ENCODE assay signal across 32 cellular contexts in the genomic region with DNA sequence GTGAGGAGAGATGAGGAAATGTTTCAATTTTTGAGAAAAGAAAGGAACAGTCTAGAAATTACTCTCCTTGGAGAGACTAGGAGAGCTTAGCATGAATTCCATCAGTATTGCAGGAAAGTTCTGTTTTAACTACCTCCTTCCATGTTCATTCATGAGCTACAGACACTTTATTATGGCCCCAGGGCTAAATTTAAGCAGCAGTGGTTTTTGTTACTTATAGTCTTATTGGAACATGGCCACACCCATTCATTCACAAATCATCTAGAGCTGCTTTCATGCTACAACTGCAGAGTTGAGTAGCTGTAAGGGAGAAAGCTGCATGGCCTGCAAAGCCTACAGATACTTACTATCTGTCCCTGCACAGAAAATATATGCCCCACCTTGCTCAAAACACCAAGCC.
"Had no signal": no experiment of that assay in that cellular context is flagged by ENCODE, and none has a peak within 500 bp of the region (broad histone marks: within the 10 kb centered on the region; RNA-seq: fewer than 3 reads in every experiment).

No MANE protein-coding gene starts in this region.

- H3K9me3 ChIP-seq: ascending aorta had no signal

- H3K27ac ChIP-seq: ascending aorta, cardiac muscle cell, PC-9, RWPE1 had no signal

- DNase-seq: activated CD4-positive, alpha-beta T cell treated with anti-CD3 and anti-CD28 coated beads for 36 hours; activated CD4-positive, alpha-beta T cell treated with anti-CD3 and anti-CD28 coated beads, Interleukin-2, amount 10 ng/mL, durations not matched to agents 7 days and 5 days; activated CD4-positive, alpha-beta T cell treated with anti-CD3 and anti-CD28 coated beads, Interleukin-2, amount 50 U/mL, for 48 hours; activated CD8-positive, alpha-beta T cell treated with anti-CD3 and anti-CD28 coated beads, Interleukin-2, amount 10 ng/mL, durations not matched to agents 7 days and 5 days; activated gamma-delta T cell; activated naive CD4-positive, alpha-beta T cell treated with Interleukin-2 at 50 U/mL for 16 hours; activated naive CD8-positive, alpha-beta T cell treated with anti-CD3 and anti-CD28 coated beads, Interleukin-2, amount 10 ng/mL, durations not matched to agents 7 days and 5 days; activated T-cell treated with anti-CD3 and anti-CD28 coated beads, Interleukin-2, amount 50 U/mL, for 24 hours; amygdala; Kasumi-1; KG1; MM.1S; MV-4-11; NCI-H1092 treated with DMSO at 0.1 percent for 48 hours; NCI-H1417; NCI-H146; NCI-H187; NCI-H2029 treated with DMSO at 0.1 percent for 48 hours; NCI-H226; NCI-H446 treated with DMSO at 0.1 percent for 48 hours; NCI-H524; NK-92 treated with Interleukin-12 subunit alpha and Interleukin-12 subunit beta, amount 100 ng/mL, for 24 hours; PC-9; SIG-M5; SW 1271; T1000 had no signal

- H3K4me3 ChIP-seq: ascending aorta, cardiac muscle cell, PC-9 had no signal

- H3K4me1 ChIP-seq: ascending aorta had no signal

- FAIRE-seq: RCC 7860 had no signal

- H3K36me3 ChIP-seq: ascending aorta, cardiac muscle cell had no signal

- H3K27me3 ChIP-seq: ascending aorta, cardiac muscle cell had no signal

- ATAC-seq: activated CD4-positive, alpha-beta T cell treated with anti-CD3 and anti-CD28 coated beads for 36 hours; activated CD4-positive, CD25-positive, alpha-beta regulatory T cell treated with anti-CD3 and anti-CD28 coated beads, Interleukin-2, amount 50 U/mL, for 24 hours; activated CD8-positive, alpha-beta T cell treated with anti-CD3 and anti-CD28 coated beads, Interleukin-2, amount 10 ng/mL, durations not matched to agents 7 days and 5 days; Right ventricle myocardium inferior had no signal
